ENCODE assay signal across 18 cellular contexts in the genomic region with DNA sequence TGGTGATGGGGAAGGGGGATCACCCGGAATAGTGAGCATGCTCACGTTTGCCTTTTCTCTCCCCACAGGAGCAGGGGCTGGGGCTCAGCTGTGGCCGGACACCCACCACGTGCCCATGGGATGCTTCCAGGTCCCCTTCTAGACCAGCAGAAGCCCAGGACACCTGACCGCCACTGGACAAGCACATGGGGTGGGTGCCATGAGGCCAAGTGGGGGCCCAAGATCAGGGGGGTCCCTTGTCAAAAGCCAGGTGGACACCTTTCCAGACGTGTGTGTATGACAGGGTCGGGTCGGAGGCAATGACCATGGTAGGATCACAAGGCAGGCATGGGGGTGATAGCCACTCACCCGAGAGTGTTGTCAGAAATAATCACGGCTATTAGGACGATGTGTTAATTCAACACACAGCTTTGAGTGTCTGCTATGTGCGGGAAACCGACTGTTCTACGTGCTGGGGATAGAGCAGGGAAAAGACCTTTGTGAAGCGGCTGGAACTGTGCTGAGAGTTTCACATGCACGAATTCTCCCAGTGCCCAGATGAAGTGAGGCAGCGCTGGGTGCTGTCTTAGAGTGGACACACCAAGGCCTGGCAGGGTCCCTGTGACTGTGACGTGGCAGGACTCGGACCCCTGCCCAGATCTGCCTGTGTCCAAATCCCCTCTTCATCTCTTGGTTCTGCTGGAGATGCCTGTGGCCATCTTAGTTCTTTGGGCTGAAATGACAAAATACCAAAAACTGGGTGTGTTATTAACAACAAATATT.
A peak's percentile ranks its signal among the peaks of the same experiment; 100 is the strongest.
DNase-seq lines count a peak whose midpoint lies in the region; ATAC-seq and TF ChIP-seq lines count a peak whose summit lies in the region.
"Had no signal": no experiment of that assay in that cellular context is flagged by ENCODE, and none has a peak within 500 bp of the region (broad histone marks: within the 10 kb centered on the region; RNA-seq: fewer than 3 reads in every experiment).

No MANE protein-coding gene starts in this region.

- no peaks in the 10 kb centered on the region for H3K36me3 ChIP-seq in BE2C
- no peaks in the 10 kb centered on the region for H3K36me3 ChIP-seq in MG63

- no peak overlapping the region for H3K4me3 Mint-ChIP-seq in activated CD4-positive, alpha-beta memory T cell treated with anti-CD3 and anti-CD28 coated beads for 36 hours
- H3K4me3 Mint-ChIP-seq in activated CD4-positive, alpha-beta memory T cell treated with anti-CD3 and anti-CD28 coated beads, Interleukin-2, amount 10 ng/mL, durations not matched to agents 7 days and 5 days: no peak overlapping the region
- H3K4me3 Mint-ChIP-seq: B cell had no signal

- H3K27me3 ChIP-seq in BE2C (peaks cover 18% of the 10 kb centered on the region), MG63 (peaks cover 9% of the 10 kb centered on the region)

- H3K9me3 ChIP-seq in BE2C (no peaks in the 10 kb centered on the region), MG63 (no peaks in the 10 kb centered on the region)

- no peaks in the 10 kb centered on the region for H3K36me3 Mint-ChIP-seq in activated CD4-positive, alpha-beta memory T cell treated with anti-CD3 and anti-CD28 coated beads for 36 hours
- H3K36me3 Mint-ChIP-seq in activated CD4-positive, alpha-beta memory T cell treated with anti-CD3 and anti-CD28 coated beads, Interleukin-2, amount 10 ng/mL, durations not matched to agents 7 days and 5 days (ENCODE audit: low read depth): no peaks in the 10 kb centered on the region
- H3K36me3 Mint-ChIP-seq: CD4-positive, alpha-beta memory T cell had no signal

- ATAC-seq in left lobe of liver: no peak

- H3K4me3 ChIP-seq in BE2C (ENCODE audit: low read depth, low read length) (no peak overlapping the region), MG63 (no peak overlapping the region)

- no peak for TF ChIP-seq CTCF in BE2C (IDR thresholded peaks at IDR 0.05; ENCODE audit: low read depth, low read length)

- H3K9me3 Mint-ChIP-seq in activated CD4-positive, alpha-beta memory T cell treated with anti-CD3 and anti-CD28 coated beads for 36 hours: peaks cover 3% of the 10 kb centered on the region
- H3K9me3 Mint-ChIP-seq in activated CD4-positive, alpha-beta memory T cell treated with anti-CD3 and anti-CD28 coated beads, Interleukin-2, amount 10 ng/mL, durations not matched to agents 7 days and 5 days: no peaks in the 10 kb centered on the region

- no peak overlapping the region for H3K27ac ChIP-seq in substantia nigra (ENCODE audit: low read depth, low read length, poor library complexity, severe bottlenecking)
- H3K27ac ChIP-seq: 22Rv1, HL-60 had no signal

- POLR2A ChIA-PET in activated CD4-positive, alpha-beta memory T cell treated with anti-CD3 and anti-CD28 coated beads for 36 hours (lab: Charles Lee): no interaction called here
- POLR2A ChIA-PET in activated CD4-positive, alpha-beta memory T cell treated with anti-CD3 and anti-CD28 coated beads, Interleukin-2, amount 10 ng/mL, durations not matched to agents 7 days and 5 days (lab: Charles Lee): no interaction called here

- H3K4me1 Mint-ChIP-seq in activated CD4-positive, alpha-beta memory T cell treated with anti-CD3 and anti-CD28 coated beads for 36 hours (ENCODE audit: low read depth): no peaks in the 10 kb centered on the region
- H3K4me1 Mint-ChIP-seq in activated CD4-positive, alpha-beta memory T cell treated with anti-CD3 and anti-CD28 coated beads, Interleukin-2, amount 10 ng/mL, durations not matched to agents 7 days and 5 days: no peaks in the 10 kb centered on the region
- H3K4me1 Mint-ChIP-seq: B cell; CD4-positive, alpha-beta memory T cell had no signal

- intact Hi-C loops in activated CD4-positive, alpha-beta memory T cell treated with anti-CD3 and anti-CD28 coated beads for 36 hours (cut with micrococcal nuclease): no loop called here
- intact Hi-C loops in posterior vena cava (cut with DNase I): no loop called here

- H3K4me1 ChIP-seq in BE2C: no peaks in the 10 kb centered on the region

- no peak overlapping the region for H3K27ac Mint-ChIP-seq in activated CD4-positive, alpha-beta memory T cell treated with anti-CD3 and anti-CD28 coated beads for 36 hours
- no peak overlapping the region for H3K27ac Mint-ChIP-seq in activated CD4-positive, alpha-beta memory T cell treated with anti-CD3 and anti-CD28 coated beads, Interleukin-2, amount 10 ng/mL, durations not matched to agents 7 days and 5 days
- H3K27ac Mint-ChIP-seq: B cell; CD4-positive, alpha-beta memory T cell had no signal

- peak; percentile 3 for DNase-seq in activated CD4-positive, alpha-beta memory T cell treated with anti-CD3 and anti-CD28 coated beads for 36 hours
- DNase-seq in activated CD4-positive, alpha-beta memory T cell treated with anti-CD3 and anti-CD28 coated beads, Interleukin-2, amount 10 ng/mL, durations not matched to agents 7 days and 5 days: no peak
- DNase-seq in BE2C: peak; percentile 2
- DNase-seq in left lobe of liver (ENCODE audit: low spot score): peak; percentile 31
- DNase-seq in posterior vena cava (ENCODE audit: low spot score): peak; percentile 74
- no peak for DNase-seq in MG63
- no peak for DNase-seq in epidermal melanocyte (ENCODE audit: insufficient read length, low spot score)
- DNase-seq in substantia nigra (lab: John Stamatoyannopoulos, UW): no peak
- DNase-seq: CD4-positive, alpha-beta memory T cell; NCI-H1436; NCI-H2029 treated with DMSO at 0.1 percent for 48 hours; NCI-H2171 treated with DMSO at 0.1 percent for 48 hours; NCI-H446 treated with DMSO at 0.1 percent for 48 hours; NCI-H748 treated with DMSO at 0.1 percent for 48 hours; OCI-M1 had no signal

- peaks cover 2% of the 10 kb centered on the region for H3K27me3 Mint-ChIP-seq in activated CD4-positive, alpha-beta memory T cell treated with anti-CD3 and anti-CD28 coated beads for 36 hours
- H3K27me3 Mint-ChIP-seq in activated CD4-positive, alpha-beta memory T cell treated with anti-CD3 and anti-CD28 coated beads, Interleukin-2, amount 10 ng/mL, durations not matched to agents 7 days and 5 days: peaks cover 21% of the 10 kb centered on the region

- CTCF ChIA-PET in activated CD4-positive, alpha-beta memory T cell treated with anti-CD3 and anti-CD28 coated beads for 36 hours (lab: Charles Lee): no interaction called here
- CTCF ChIA-PET in activated CD4-positive, alpha-beta memory T cell treated with anti-CD3 and anti-CD28 coated beads, Interleukin-2, amount 10 ng/mL, durations not matched to agents 7 days and 5 days (lab: Charles Lee): no interaction called here

Comparison
In these comparisons a context has a peak if more than half of its experiments do, and no peak if none do; other contexts are left out.
1. DNase-seq: peak in activated CD4-positive, alpha-beta memory T cell treated with anti-CD3 and anti-CD28 coated beads for 36 hours (single experiment), BE2C (single experiment), left lobe of liver (single experiment) and posterior vena cava (single experiment); none in activated CD4-positive, alpha-beta memory T cell treated with anti-CD3 and anti-CD28 coated beads, Interleukin-2, amount 10 ng/mL, durations not matched to agents 7 days and 5 days (single experiment), MG63 (single experiment), epidermal melanocyte (single experiment) and substantia nigra (0 of 49).